In the genomic region with DNA sequence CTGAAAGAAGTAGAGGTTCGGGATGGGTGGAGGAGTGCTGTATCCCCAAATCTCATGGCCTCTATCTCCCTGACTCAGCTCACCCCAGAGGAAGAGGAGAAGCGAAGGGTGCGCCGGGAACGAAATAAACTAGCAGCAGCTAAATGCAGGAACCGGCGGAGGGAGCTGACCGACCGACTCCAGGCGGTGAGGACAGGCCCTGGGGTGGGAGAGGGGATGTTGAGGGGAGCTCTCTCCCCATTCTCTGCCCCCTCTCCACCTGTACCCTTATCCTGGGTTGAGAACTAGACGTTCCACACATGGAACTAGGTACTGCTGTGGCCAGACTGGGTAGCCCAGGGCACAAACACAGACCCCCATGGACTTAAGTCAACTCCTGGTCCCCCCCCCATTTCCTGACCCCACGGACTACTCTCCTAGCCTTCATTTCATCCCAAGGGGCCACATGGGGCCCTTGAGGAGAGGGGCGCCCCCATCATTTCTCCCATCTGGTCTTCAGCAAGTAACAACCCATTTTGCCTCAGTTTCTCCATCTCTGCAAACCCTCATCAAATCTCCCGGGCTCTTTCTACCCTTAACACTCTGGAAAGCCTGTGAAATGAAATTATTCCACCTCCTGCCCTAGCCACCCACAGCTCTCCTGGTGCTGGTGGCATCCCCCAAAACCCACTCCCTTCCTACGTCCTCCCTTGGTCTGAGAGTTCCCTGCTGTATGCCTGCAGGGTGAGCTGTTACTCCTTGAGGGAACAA, we compare ENCODE assay signal across 2 cellular contexts.
TF ChIP-seq lines count a peak whose summit lies in the region.

No MANE protein-coding gene starts in this region.

TF ChIP-seq in SK-N-SH treated with all-trans-retinoic acid at 6 μM for 48 hours, 23 proteins besides CTCF, POLR2A, EP300 and RAD21:
- TF ChIP-seq, protein P1, sequence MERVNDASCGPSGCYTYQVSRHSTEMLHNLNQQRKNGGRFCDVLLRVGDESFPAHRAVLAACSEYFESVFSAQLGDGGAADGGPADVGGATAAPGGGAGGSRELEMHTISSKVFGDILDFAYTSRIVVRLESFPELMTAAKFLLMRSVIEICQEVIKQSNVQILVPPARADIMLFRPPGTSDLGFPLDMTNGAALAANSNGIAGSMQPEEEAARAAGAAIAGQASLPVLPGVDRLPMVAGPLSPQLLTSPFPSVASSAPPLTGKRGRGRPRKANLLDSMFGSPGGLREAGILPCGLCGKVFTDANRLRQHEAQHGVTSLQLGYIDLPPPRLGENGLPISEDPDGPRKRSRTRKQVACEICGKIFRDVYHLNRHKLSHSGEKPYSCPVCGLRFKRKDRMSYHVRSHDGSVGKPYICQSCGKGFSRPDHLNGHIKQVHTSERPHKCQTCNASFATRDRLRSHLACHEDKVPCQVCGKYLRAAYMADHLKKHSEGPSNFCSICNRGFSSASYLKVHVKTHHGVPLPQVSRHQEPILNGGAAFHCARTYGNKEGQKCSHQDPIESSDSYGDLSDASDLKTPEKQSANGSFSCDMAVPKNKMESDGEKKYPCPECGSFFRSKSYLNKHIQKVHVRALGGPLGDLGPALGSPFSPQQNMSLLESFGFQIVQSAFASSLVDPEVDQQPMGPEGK (CRISPR knock-in tag; IDR thresholded peaks at IDR 0.05; ENCODE audit: borderline replicate concordance) = 0 out of 2 replicates have a peak, but pooled peaks have one; percentile 19
- TF ChIP-seq PPARA (CRISPR knock-in tag; IDR thresholded peaks at IDR 0.05; ENCODE audit: borderline replicate concordance) = no peak

TF ChIP-seq in SK-N-SH, 30 proteins besides CTCF, POLR2A, EP300 and RAD21:
- TF ChIP-seq ELF1 (IDR thresholded peaks at IDR 0.05) = no peak
- no peak for TF ChIP-seq RFX5 (IDR thresholded peaks at IDR 0.05; ENCODE audit: low read length)
- TF ChIP-seq CHD2 (IDR thresholded peaks at IDR 0.05; ENCODE audit: low read length, partially characterized antibody) = no peak
- TF ChIP-seq RXRA (IDR thresholded peaks at IDR 0.05; ENCODE audit: borderline replicate concordance, low read depth) = no peak
- TF ChIP-seq FOXJ3 (CRISPR knock-in tag; IDR thresholded peaks at IDR 0.05) = no peak
